ENCODE assay signal across 31 cellular contexts in genomic region chr3:99630815-99631214, GRCh38. TPM values are rescaled to one million over a fixed set of nuclear protein-coding genes. Genes with fewer than 3 reads are reported as not detected.
"Had no signal": no experiment of that assay in that cellular context is flagged by ENCODE, and none has a peak within 500 bp of the region (broad histone marks: within the 10 kb centered on the region; RNA-seq: fewer than 3 reads in every experiment).

No MANE protein-coding gene starts in this region.

- H3K9me2 ChIP-seq: SK-N-SH had no signal

- H3K9me3 ChIP-seq: ascending aorta, SJSA1, SK-N-SH had no signal

- H3K27me3 ChIP-seq: ascending aorta, SJSA1 had no signal

- DNase-seq: activated CD4-positive, alpha-beta T cell treated with anti-CD3 and anti-CD28 coated beads, Interleukin-2, amount 10 ng/mL, durations not matched to agents 24 days and 14 days; activated CD4-positive, alpha-beta T cell treated with anti-CD3 and anti-CD28 coated beads, Interleukin-2, amount 50 U/mL, for 4 hours; activated CD8-positive, alpha-beta T cell treated with anti-CD3 and anti-CD28 coated beads for 36 hours; activated gamma-delta T cell; activated naive CD4-positive, alpha-beta T cell treated with Interleukin-2 at 50 U/mL for 16 hours; activated naive CD8-positive, alpha-beta T cell treated with anti-CD3 and anti-CD28 coated beads, Interleukin-2, amount 10 ng/mL, durations not matched to agents 7 days and 5 days; activated T-cell treated with anti-CD3 and anti-CD28 coated beads, Interleukin-2, amount 50 U/mL, for 24 hours; amygdala; caudate nucleus; cerebellar nuclear complex; Kasumi-1; NCI-H1092 treated with DMSO at 0.1 percent for 48 hours; NCI-H1417; NCI-H146; NCI-H187; NCI-H2029 treated with DMSO at 0.1 percent for 48 hours; NCI-H2107; NCI-H2171; NCI-H510A; NCI-H526 treated with DMSO at 0.1 percent for 48 hours; NCI-H774; SHP77 treated with DMSO at 0.1 percent for 48 hours; SK-N-SH had no signal

- FAIRE-seq: RCC 7860, TTC549 had no signal

- H3K27ac ChIP-seq: ascending aorta, SJSA1 had no signal

- H3K36me3 Mint-ChIP-seq: activated naive CD4-positive, alpha-beta T cell treated with anti-CD3 and anti-CD28 coated beads, Interleukin-2, amount 50 U/mL, for 24 hours; activated naive CD8-positive, alpha-beta T cell treated with anti-CD3 and anti-CD28 coated beads, Interleukin-2, amount 10 ng/mL, durations not matched to agents 7 days and 5 days had no signal

- ATAC-seq: activated CD8-positive, alpha-beta T cell treated with anti-CD3 and anti-CD28 coated beads for 36 hours had no signal

- H3K9me3 Mint-ChIP-seq: activated CD4-positive, alpha-beta T cell treated with anti-CD3 and anti-CD28 coated beads, Interleukin-2, amount 10 ng/mL, durations not matched to agents 24 days and 14 days; activated CD8-positive, alpha-beta T cell treated with anti-CD3 and anti-CD28 coated beads for 36 hours; activated naive CD4-positive, alpha-beta T cell treated with anti-CD3 and anti-CD28 coated beads, Interleukin-2, amount 50 U/mL, for 24 hours; activated naive CD8-positive, alpha-beta T cell treated with anti-CD3 and anti-CD28 coated beads, Interleukin-2, amount 10 ng/mL, durations not matched to agents 7 days and 5 days; activated T-cell treated with anti-CD3 and anti-CD28 coated beads, Interleukin-2, amount 50 U/mL, for 24 hours; activated T-helper 2 cell treated with anti-CD3 and anti-CD28 coated beads, Interferon-gamma antibody, Interleukin-2, Interleukin-4, amounts not matched to agents 10 μg/mL and 5 μg/mL and 100 μg/mL, durations not matched to agents 14 hours and 24 hours and 36 hours; T-helper 1 cell treated with Interleukin-12 subunit alpha and Interleukin-12 subunit beta and Interleukin-4 antibody, amounts not matched to agents 30 μg/mL and 1 μg/mL, for 36 hours; T-helper 2 cell treated with Interferon-gamma antibody and Interleukin-4, amounts not matched to agents 5 μg/mL and 100 μg/mL, for 36 hours had no signal

- H3K4me2 ChIP-seq: SK-N-SH had no signal

- H3K4me3 ChIP-seq: ascending aorta, SJSA1 had no signal

- H3K27ac Mint-ChIP-seq: activated CD4-positive, alpha-beta T cell treated with anti-CD3 and anti-CD28 coated beads, Interleukin-2, amount 10 ng/mL, durations not matched to agents 24 days and 14 days; activated CD8-positive, alpha-beta T cell treated with anti-CD3 and anti-CD28 coated beads for 36 hours; activated naive CD4-positive, alpha-beta T cell treated with anti-CD3 and anti-CD28 coated beads, Interleukin-2, amount 50 U/mL, for 24 hours; activated naive CD8-positive, alpha-beta T cell treated with anti-CD3 and anti-CD28 coated beads, Interleukin-2, amount 10 ng/mL, durations not matched to agents 7 days and 5 days; activated T-cell treated with anti-CD3 and anti-CD28 coated beads, Interleukin-2, amount 50 U/mL, for 24 hours; activated T-helper 2 cell treated with anti-CD3 and anti-CD28 coated beads, Interferon-gamma antibody, Interleukin-2, Interleukin-4, amounts not matched to agents 10 μg/mL and 5 μg/mL and 100 μg/mL, durations not matched to agents 14 hours and 24 hours and 36 hours; T-helper 1 cell treated with Interleukin-12 subunit alpha and Interleukin-12 subunit beta and Interleukin-4 antibody, amounts not matched to agents 30 μg/mL and 1 μg/mL, for 36 hours; T-helper 2 cell treated with Interferon-gamma antibody and Interleukin-4, amounts not matched to agents 5 μg/mL and 100 μg/mL, for 36 hours had no signal

- H3K4me3 Mint-ChIP-seq: activated CD4-positive, alpha-beta T cell treated with anti-CD3 and anti-CD28 coated beads, Interleukin-2, amount 10 ng/mL, durations not matched to agents 24 days and 14 days; activated CD8-positive, alpha-beta T cell treated with anti-CD3 and anti-CD28 coated beads for 36 hours; activated naive CD4-positive, alpha-beta T cell treated with anti-CD3 and anti-CD28 coated beads, Interleukin-2, amount 50 U/mL, for 24 hours; activated naive CD8-positive, alpha-beta T cell treated with anti-CD3 and anti-CD28 coated beads, Interleukin-2, amount 10 ng/mL, durations not matched to agents 7 days and 5 days; activated T-cell treated with anti-CD3 and anti-CD28 coated beads, Interleukin-2, amount 50 U/mL, for 24 hours; T-helper 1 cell treated with Interleukin-12 subunit alpha and Interleukin-12 subunit beta and Interleukin-4 antibody, amounts not matched to agents 30 μg/mL and 1 μg/mL, for 36 hours; T-helper 2 cell treated with Interferon-gamma antibody and Interleukin-4, amounts not matched to agents 5 μg/mL and 100 μg/mL, for 36 hours had no signal

- H3K36me3 ChIP-seq: ascending aorta, SJSA1 had no signal

- H3K4me1 Mint-ChIP-seq: activated naive CD4-positive, alpha-beta T cell treated with anti-CD3 and anti-CD28 coated beads, Interleukin-2, amount 50 U/mL, for 24 hours had no signal

RNA-seq across cellular contexts. Expression of gene COL8A1, which starts 7.6 kb away (rescaled TPM):
- total RNA-seq: activated CD8-positive, alpha-beta T cell treated with anti-CD3 and anti-CD28 coated beads for 36 hours; activated naive CD8-positive, alpha-beta T cell treated with anti-CD3 and anti-CD28 coated beads, Interleukin-2, amount 10 ng/mL, durations not matched to agents 7 days and 5 days; activated T-helper 2 cell treated with anti-CD3 and anti-CD28 coated beads, Interferon-gamma antibody, Interleukin-2, Interleukin-4, amounts not matched to agents 10 μg/mL and 5 μg/mL and 100 μg/mL, durations not matched to agents 14 hours and 24 hours and 36 hours had no signal
